17 cellular contexts compared by ENCODE assay signal in genomic region chr16:85621698-85622433, GRCh38. TPM values are rescaled to one million over a fixed set of nuclear protein-coding genes. Genes with fewer than 3 reads are reported as not detected.
A peak's percentile ranks its signal among the peaks of the same experiment; 100 is the strongest.
DNase-seq lines count a peak whose midpoint lies in the region; ATAC-seq and TF ChIP-seq lines count a peak whose summit lies in the region.
"Had no signal": no experiment of that assay in that cellular context is flagged by ENCODE, and none has a peak within 500 bp of the region (broad histone marks: within the 10 kb centered on the region; RNA-seq: fewer than 3 reads in every experiment).

No MANE protein-coding gene starts in this region.

- H3K9me3 ChIP-seq in Caco-2, result no peaks in the 10 kb centered on the region
- H3K9me3 ChIP-seq in PC-9 (ENCODE audit: insufficient read depth, low read depth), result no peaks in the 10 kb centered on the region
- no peaks in the 10 kb centered on the region for H3K9me3 ChIP-seq in gastrocnemius medialis
- H3K9me3 ChIP-seq: BE2C had no signal

- no peak overlapping the region for H2AFZ ChIP-seq in PC-9

- H3K27me3 Mint-ChIP-seq in Caco-2 (ENCODE audit: insufficient read depth, unreplicated experiment), result no peaks in the 10 kb centered on the region
- H3K27me3 Mint-ChIP-seq in activated CD4-positive, alpha-beta T cell treated with anti-CD3 and anti-CD28 coated beads, Interleukin-2, amount 10 ng/mL, durations not matched to agents 7 days and 5 days, result peaks cover 6% of the 10 kb centered on the region

- TF ChIP-seq CTCF in Caco-2 (IDR thresholded peaks at IDR 0.05; ENCODE audit: insufficient read depth in 1 of 2, low read depth in 1 of 2, low read length in 1 of 2, severe bottlenecking in 1 of 2, unreplicated experiment in 1 of 2) (no peak), PC-9 (conservative IDR thresholded peaks at IDR 0.05) (no peak), gastrocnemius medialis (IDR thresholded peaks at IDR 0.05 in 4 of 5, conservative IDR thresholded peaks at IDR 0.05 in 1 of 5) (no peak), GM20000 (IDR thresholded peaks at IDR 0.05; ENCODE audit: extremely low read depth, missing control alignments) (no peak)

- peaks cover 12% of the 10 kb centered on the region; the same call in 1 of the 2 replicates for H3F3A ChIP-seq in PC-9 (ENCODE audit: insufficient read depth, low read depth)

- H3K4me3 ChIP-seq in Caco-2 (ENCODE audit: low read depth, low read length) (no peak overlapping the region), PC-9 (no peak overlapping the region), gastrocnemius medialis (no peak overlapping the region)

- H3K9me2 ChIP-seq in PC-9 (ENCODE audit: insufficient read depth), result no peaks in the 10 kb centered on the region

- no peak overlapping the region for H3K27ac ChIP-seq in PC-9
- peak overlapping the region in 1 of 4 donors; percentile 39 for H3K27ac ChIP-seq in gastrocnemius medialis

- peaks cover 78% of the 10 kb centered on the region for H3K36me3 Mint-ChIP-seq in Caco-2 (ENCODE audit: insufficient read depth, unreplicated experiment)
- H3K36me3 Mint-ChIP-seq in activated CD4-positive, alpha-beta T cell treated with anti-CD3 and anti-CD28 coated beads, Interleukin-2, amount 10 ng/mL, durations not matched to agents 7 days and 5 days (ENCODE audit: low read depth), result no peaks in the 10 kb centered on the region

- no peak for TF ChIP-seq POLR2A in gastrocnemius medialis (IDR thresholded peaks at IDR 0.05)

- peaks cover 7% of the 10 kb centered on the region; the same call in 1 of the 2 replicates for H3K36me3 ChIP-seq in Caco-2 (ENCODE audit: control insufficient read depth, insufficient read depth, low read length)
- 0 out of 2 replicates have a peak, but pooled peaks cover 6% of the 10 kb centered on the region for H3K36me3 ChIP-seq in PC-9 (ENCODE audit: low read depth)
- H3K36me3 ChIP-seq in gastrocnemius medialis, result no peaks in the 10 kb centered on the region

- ATAC-seq in left lobe of liver (peak; percentile 82), gastrocnemius medialis (peak; percentile 65 to 73), HG03139 (IDR thresholded peaks at IDR 0.05; ENCODE audit: unreplicated experiment) (no peak)

- DNase-seq in Caco-2, result peak; percentile 91 to 92
- DNase-seq in PC-9, result peak; percentile 58 to 80
- DNase-seq in left lobe of liver (ENCODE audit: low spot score), result peak; percentile 72
- DNase-seq in gastrocnemius medialis, result no peak
- no peak for DNase-seq in GM20000 (ENCODE audit: low spot score)
- no peak for DNase-seq in activated CD4-positive, alpha-beta T cell treated with anti-CD3 and anti-CD28 coated beads, Interleukin-2, amount 10 ng/mL, durations not matched to agents 7 days and 5 days
- DNase-seq: activated CD4-positive, CD25-positive, alpha-beta regulatory T cell; BE2C; caudate nucleus; DMS79; effector memory CD4-positive, alpha-beta T cell; islet precursor cell; NCI-H1694; NCI-H446 had no signal

- CTCF ChIA-PET in Caco-2 (lab: Charles Lee) (interaction anchor here (0.6 to 1.3 kb wide), 10 partner anchors 9 to 291 kb away, joined by 3 to 6 read pairs (median 4); partner anchors contain the start of gene GSE1), PC-9 (lab: Charles Lee) (no interaction called here)
- CTCF ChIA-PET in activated CD4-positive, alpha-beta T cell treated with anti-CD3 and anti-CD28 coated beads, Interleukin-2, amount 10 ng/mL, durations not matched to agents 7 days and 5 days (lab: Charles Lee), result interaction anchor here (0.8 kb wide), 1 partner anchor 37 kb away, joined by 3 read pairs; no protein-coding TSS in a partner anchor

- peaks cover 51% of the 10 kb centered on the region for H3K4me1 Mint-ChIP-seq in Caco-2 (ENCODE audit: low read depth, unreplicated experiment)
- H3K4me1 Mint-ChIP-seq in activated CD4-positive, alpha-beta T cell treated with anti-CD3 and anti-CD28 coated beads, Interleukin-2, amount 10 ng/mL, durations not matched to agents 7 days and 5 days, result peaks cover 13% of the 10 kb centered on the region

- H3K4me2 ChIP-seq in PC-9, result 0 out of 2 replicates have a peak overlapping the region, but pooled peaks have one; percentile 23

- intact Hi-C loops in Caco-2 (cut with micrococcal nuclease; ENCODE audit: unreplicated experiment), result loop anchor here (1.0 kb wide), 2 partner anchors 8 to 23 kb away; no protein-coding TSS in a partner anchor
- intact Hi-C loops in PC-9 (cut with micrococcal nuclease; ENCODE audit: unreplicated experiment), result no loop called here
- intact Hi-C loops in gastrocnemius medialis (cut with DNase I; ENCODE audit: low total_unique reads), result no loop called here

- H3K4me1 ChIP-seq in Caco-2 (peaks cover 40% of the 10 kb centered on the region), PC-9 (replicated peaks; ENCODE audit: insufficient read depth) (peaks cover 23% of the 10 kb centered on the region), gastrocnemius medialis (peaks cover 11 to 36% of the 10 kb centered on the region in 2 donors)

- H3K9me3 Mint-ChIP-seq in Caco-2 (ENCODE audit: unreplicated experiment), result no peaks in the 10 kb centered on the region
- H3K9me3 Mint-ChIP-seq in activated CD4-positive, alpha-beta T cell treated with anti-CD3 and anti-CD28 coated beads, Interleukin-2, amount 10 ng/mL, durations not matched to agents 7 days and 5 days, result no peaks in the 10 kb centered on the region
- H3K9me3 Mint-ChIP-seq: activated T-helper 1 cell treated with anti-CD3 and anti-CD28 coated beads, Interleukin-12 subunit alpha, Interleukin-12 subunit beta, Interleukin-2, Interleukin-4 antibody, amounts not matched to agents 30 ng/mL and 10 ng/mL and 1 ng/mL, durations not matched to agents 14 hours and 24 hours and 36 hours; T-helper 1 cell treated with Interleukin-12 subunit alpha and Interleukin-12 subunit beta and Interleukin-4 antibody, amounts not matched to agents 30 μg/mL and 1 μg/mL, for 36 hours had no signal

- H3K27ac Mint-ChIP-seq in Caco-2 (ENCODE audit: unreplicated experiment), result peak overlapping the region; percentile 52
- no peak overlapping the region for H3K27ac Mint-ChIP-seq in activated CD4-positive, alpha-beta T cell treated with anti-CD3 and anti-CD28 coated beads, Interleukin-2, amount 10 ng/mL, durations not matched to agents 7 days and 5 days
- H3K27ac Mint-ChIP-seq: activated T-helper 1 cell treated with anti-CD3 and anti-CD28 coated beads, Interleukin-12 subunit alpha, Interleukin-12 subunit beta, Interleukin-2, Interleukin-4 antibody, amounts not matched to agents 30 ng/mL and 10 ng/mL and 1 ng/mL, durations not matched to agents 14 hours and 24 hours and 36 hours; T-helper 1 cell treated with Interleukin-12 subunit alpha and Interleukin-12 subunit beta and Interleukin-4 antibody, amounts not matched to agents 30 μg/mL and 1 μg/mL, for 36 hours had no signal

- H3K79me2 ChIP-seq in PC-9 (ENCODE audit: low read depth), result peaks cover 98% of the 10 kb centered on the region

- POLR2A ChIA-PET in Caco-2 (lab: Charles Lee) (interaction anchor here (0.6 to 1.0 kb wide), 7 partner anchors 9 to 595 kb away, joined by 3 to 7 read pairs (median 3); partner anchors contain the start of gene GSE1), PC-9 (lab: Charles Lee; ENCODE audit: unreplicated experiment) (interaction anchor here (0.6 to 0.7 kb wide), 2 partner anchors 13 to 41 kb away, joined by 3 to 12 read pairs; no protein-coding TSS in a partner anchor)
- POLR2A ChIA-PET in activated CD4-positive, alpha-beta T cell treated with anti-CD3 and anti-CD28 coated beads, Interleukin-2, amount 10 ng/mL, durations not matched to agents 7 days and 5 days (lab: Charles Lee), result no interaction called here

- in situ Hi-C loops in gastrocnemius medialis (cut with MboI; ENCODE audit: low sequenced_read_pairs in 4 of 4), result no loop called here

- peak overlapping the region; percentile 56 for H3K4me3 Mint-ChIP-seq in Caco-2 (ENCODE audit: unreplicated experiment)
- no peak overlapping the region for H3K4me3 Mint-ChIP-seq in activated CD4-positive, alpha-beta T cell treated with anti-CD3 and anti-CD28 coated beads, Interleukin-2, amount 10 ng/mL, durations not matched to agents 7 days and 5 days
- H3K4me3 Mint-ChIP-seq: activated T-helper 1 cell treated with anti-CD3 and anti-CD28 coated beads, Interleukin-12 subunit alpha, Interleukin-12 subunit beta, Interleukin-2, Interleukin-4 antibody, amounts not matched to agents 30 ng/mL and 10 ng/mL and 1 ng/mL, durations not matched to agents 14 hours and 24 hours and 36 hours; T-helper 1 cell treated with Interleukin-12 subunit alpha and Interleukin-12 subunit beta and Interleukin-4 antibody, amounts not matched to agents 30 μg/mL and 1 μg/mL, for 36 hours had no signal

- no TSS peak for BruUV-seq in Caco-2 (replicated peaks; lab: Mats Ljungman, UMichigan)
- no TSS peak for BruUV-seq in PC-9 (replicated peaks; lab: Mats Ljungman, UMichigan)

- H4K20me1 ChIP-seq in PC-9 (ENCODE audit: insufficient read depth), result peaks cover 99% of the 10 kb centered on the region

- H3K27me3 ChIP-seq in Caco-2 (replicated peaks; ENCODE audit: control insufficient read depth, insufficient read depth, low read length), result no peaks in the 10 kb centered on the region
- no peaks in the 10 kb centered on the region for H3K27me3 ChIP-seq in PC-9 (ENCODE audit: insufficient read depth, low read depth)
- no peaks in the 10 kb centered on the region for H3K27me3 ChIP-seq in gastrocnemius medialis
- H3K27me3 ChIP-seq: BE2C had no signal

RNA-seq across cellular contexts. Expression of gene GSE1, which starts 8.7 kb away (rescaled TPM):
- total RNA-seq in Caco-2 (2022) (140 and 142 TPM in 2 replicates), PC-9 (2021) (60.0 and 83.5 TPM in 2 replicates), left lobe of liver (38.3 TPM), gastrocnemius medialis (10 to 100 TPM; 45.1 to 89.3 (median 71.3) TPM)
- total RNA-seq in activated CD4-positive, alpha-beta T cell treated with anti-CD3 and anti-CD28 coated beads, Interleukin-2, amount 10 ng/mL, durations not matched to agents 7 days and 5 days, result 10 to 100 TPM; 25.7 to 27.3 TPM

Comparison
In these comparisons a context has a peak if more than half of its experiments do, and no peak if none do; other contexts are left out.
1. DNase-seq: peak in Caco-2 (2 of 2), PC-9 (2 of 2) and left lobe of liver (single experiment); none in gastrocnemius medialis (0 of 2), GM20000 (single experiment) and activated CD4-positive, alpha-beta T cell treated with anti-CD3 and anti-CD28 coated beads, Interleukin-2, amount 10 ng/mL, durations not matched to agents 7 days and 5 days (single experiment).